ENCODE assay signal across 8 cellular contexts in genomic region chr12:49368240-49368600, GRCh38. TPM values are rescaled to one million over a fixed set of nuclear protein-coding genes. Genes with fewer than 3 reads are reported as not detected.
A peak's percentile ranks its signal among the peaks of the same experiment; 100 is the strongest.
DNase-seq lines count a peak whose midpoint lies in the region; ATAC-seq, FAIRE-seq and TF ChIP-seq lines count a peak whose summit lies in the region.

No MANE protein-coding gene starts in this region.

- H3K4me1 ChIP-seq in SJSA1 (replicated peaks) (peaks cover 41% of the 10 kb centered on the region), fibroblast of lung (ENCODE audit: control insufficient read depth, extremely low read depth, insufficient read depth, low read length) (peaks cover 6% of the 10 kb centered on the region)

- no peak for FAIRE-seq in H54 (lab: Jason Lieb, UNC)

- peak overlapping the region; percentile 82 for H3K4me3 ChIP-seq in SJSA1
- H3K4me3 ChIP-seq in fibroblast of lung (replicated peaks in 1 of 4; ENCODE audit: control extremely low read depth in 1 of 4, insufficient read depth in 1 of 4, low read depth in 3 of 4, low read length in 4 of 4): peak overlapping the region; percentile 70 to 97 (median 89)
- H3K4me3 ChIP-seq in skeletal muscle cell (ENCODE audit: low read depth, low read length): peak overlapping the region; percentile 78

- no peak for TF ChIP-seq POLR2A in H54 (IDR thresholded peaks at IDR 0.05; ENCODE audit: low read depth, low read length)

- no peaks in the 10 kb centered on the region for H4K20me1 ChIP-seq in fibroblast of lung (ENCODE audit: control insufficient read depth, extremely low read depth, insufficient read depth, low read length)

- H3K27me3 ChIP-seq in SJSA1 (replicated peaks) (no peaks in the 10 kb centered on the region), fibroblast of lung (ENCODE audit: control insufficient read depth, insufficient read depth, low read length) (no peaks in the 10 kb centered on the region)

- no peaks in the 10 kb centered on the region for H3K9me3 ChIP-seq in SJSA1 (replicated peaks)
- no peaks in the 10 kb centered on the region for H3K9me3 ChIP-seq in fibroblast of lung (ENCODE audit: control insufficient read depth, insufficient read depth, low read depth, low read length)

- DNase-seq in GM20000 (ENCODE audit: low spot score): peak; percentile 14
- no peak for DNase-seq in SJSA1 (ENCODE audit: low read depth in 1 of 2, low spot score in 2 of 2)
- no peak for DNase-seq in fibroblast of lung (ENCODE audit: low read depth in 2 of 2)
- DNase-seq in skeletal muscle cell (ENCODE audit: low read depth): no peak
- no peak for DNase-seq in omental fat pad (ENCODE audit: low spot score)
- no peak for DNase-seq in kidney tubule cell (ENCODE audit: low spot score)
- no peak for DNase-seq in H54 (ENCODE audit: insufficient read length, low spot score)
- DNase-seq in DMS 273 treated with DMSO at 0.1 percent for 48 hours (lab: John Stamatoyannopoulos, UW): no peak

- TF ChIP-seq CTCF in GM20000 (IDR thresholded peaks at IDR 0.05; ENCODE audit: extremely low read depth, missing control alignments) (no peak), fibroblast of lung (conservative IDR thresholded peaks at IDR 0.05 in 1 of 2, IDR thresholded peaks at IDR 0.05 in 1 of 2; ENCODE audit: low read depth in 1 of 2, low read length in 2 of 2) (no peak), omental fat pad (IDR thresholded peaks at IDR 0.05) (no peak)

- H3K36me3 ChIP-seq in SJSA1 (peaks cover 35% of the 10 kb centered on the region), fibroblast of lung (ENCODE audit: control insufficient read depth, insufficient read depth, low read length) (peaks cover 1% of the 10 kb centered on the region)

- H3K9ac ChIP-seq in fibroblast of lung (ENCODE audit: insufficient read depth, low read length): peak overlapping the region; percentile 96

- H3K27ac ChIP-seq in SJSA1: peak overlapping the region; percentile 44
- peak overlapping the region; percentile 82 for H3K27ac ChIP-seq in fibroblast of lung (ENCODE audit: insufficient read depth, low read length)

- H2AFZ ChIP-seq in fibroblast of lung (ENCODE audit: low read length): no peak overlapping the region

- H3K4me2 ChIP-seq in fibroblast of lung (ENCODE audit: extremely low read depth, insufficient read depth, low read length): peak overlapping the region; percentile 96

- peaks cover 51% of the 10 kb centered on the region for H3K79me2 ChIP-seq in fibroblast of lung (ENCODE audit: control insufficient read depth, insufficient read depth, low read length)

- no peak for ATAC-seq in omental fat pad (ENCODE audit: low FRiP score)

RNA-seq across cellular contexts. Expression of gene SPATS2, which starts 1.0 kb away (rescaled TPM):
- total RNA-seq in SJSA1 (2014; rRNA removed; shearing (Covaris generic)): 41.7 and 44.6 TPM in 2 replicates
- total RNA-seq in fibroblast of lung: 14.1 and 22.1 TPM in 2 replicates
- 33.2 and 43.6 TPM in 2 replicates for polyA plus RNA-seq in fibroblast of lung
- polyA plus RNA-seq in fibroblast of lung (2012): 22.5 and 23.7 TPM in 2 replicates
- polyA minus RNA-seq in fibroblast of lung (ENCODE audit: low replicate concordance): 41.3 and 84.8 TPM in 2 replicates
- 10 to 100 TPM in 2 of 4 donors, 1 to 10 TPM in 2; 8.0 to 16.2 (median 9.7) TPM for total RNA-seq in omental fat pad

RNA-seq across cellular contexts. Expression of gene DNAJC22, which starts 21.5 kb away (rescaled TPM):
- 6.3 and 9.6 TPM in 2 replicates for total RNA-seq in SJSA1 (2014; rRNA removed; shearing (Covaris generic))
- 4.6 and 4.8 TPM in 2 replicates for total RNA-seq in fibroblast of lung
- 2.4 and 5.7 TPM in 2 replicates for polyA plus RNA-seq in fibroblast of lung
- polyA plus RNA-seq in fibroblast of lung (2012): 2.5 and 4.6 TPM in 2 replicates
- polyA minus RNA-seq in fibroblast of lung (ENCODE audit: low replicate concordance): 2.1 and 8.0 TPM in 2 replicates
- 1 to 10 TPM in 3 of 4 donors, not detected in 1; 1.8 to 9.2 (median 3.0) TPM for total RNA-seq in omental fat pad

RNA-seq across cellular contexts. Expression of gene C1QL4, which starts 31.2 kb away (rescaled TPM):
- 0.34 and 1.9 TPM in 2 replicates for total RNA-seq in SJSA1 (2014; rRNA removed; shearing (Covaris generic))
- total RNA-seq in fibroblast of lung (0.17 TPM in 1 of 2 replicates, not detected in the other), omental fat pad (1 to 10 TPM in 1 of 4 donors, under 1 TPM in 1, not detected in 2; 0.65 to 1.1 TPM)
- 0.10 TPM in 1 of 2 replicates, not detected in the other for polyA plus RNA-seq in fibroblast of lung
- polyA plus RNA-seq in fibroblast of lung (2012): 0.08 and 0.56 TPM in 2 replicates
- not detected in 2 replicates for polyA minus RNA-seq in fibroblast of lung (ENCODE audit: low replicate concordance)

RNA-seq across cellular contexts. Expression of gene TROAP, which starts 45.2 kb away (rescaled TPM):
- total RNA-seq in SJSA1 (2014; rRNA removed; shearing (Covaris generic)): 50.1 and 50.8 TPM in 2 replicates
- total RNA-seq in fibroblast of lung (0.51 and 6.3 TPM in 2 replicates), omental fat pad (1 to 10 TPM in 1 of 4 donors, under 1 TPM in 1, not detected in 2; 0.37 to 1.6 TPM)
- polyA plus RNA-seq in fibroblast of lung: 4.8 and 22.4 TPM in 2 replicates
- polyA plus RNA-seq in fibroblast of lung (2012): 8.0 and 26.6 TPM in 2 replicates
- 20.1 and 62.8 TPM in 2 replicates for polyA minus RNA-seq in fibroblast of lung (ENCODE audit: low replicate concordance)
